Comparison of ENCODE assay signal across 13 cellular contexts in genomic region chr13:50198508-50198907, GRCh38.
DNase-seq lines count a peak whose midpoint lies in the region; ATAC-seq, FAIRE-seq and TF ChIP-seq lines count a peak whose summit lies in the region.
"Had no signal": no experiment of that assay in that cellular context is flagged by ENCODE, and none has a peak within 500 bp of the region (broad histone marks: within the 10 kb centered on the region; RNA-seq: fewer than 3 reads in every experiment).

No MANE protein-coding gene starts in this region.

- no peak overlapping the region for H3K27ac ChIP-seq in HEK293 (ENCODE audit: extremely low read depth, low read depth, low read length)
- H3K27ac ChIP-seq in Panc1 (ENCODE audit: low read length): peak overlapping the region; percentile 12; the same call in 1 of the 2 replicates
- H3K27ac ChIP-seq: prostate gland had no signal

- H3K9me3 Mint-ChIP-seq in endothelial cell (ENCODE audit: unreplicated experiment): no peaks in the 10 kb centered on the region
- H3K9me3 Mint-ChIP-seq: effector memory CD8-positive, alpha-beta T cell had no signal

- no peak overlapping the region for H3K4me3 Mint-ChIP-seq in endothelial cell (ENCODE audit: unreplicated experiment)
- H3K4me3 Mint-ChIP-seq: effector memory CD8-positive, alpha-beta T cell had no signal

- H3K27me3 ChIP-seq in BE2C: no peaks in the 10 kb centered on the region
- no peaks in the 10 kb centered on the region for H3K27me3 ChIP-seq in Panc1 (ENCODE audit: control insufficient read depth, insufficient read depth, low read length)

- BruUV-seq in Panc1 (replicated peaks; lab: Mats Ljungman, UMichigan): no TSS peak

- peaks cover 2% of the 10 kb centered on the region for H3K27me3 Mint-ChIP-seq in endothelial cell (ENCODE audit: unreplicated experiment)
- H3K27me3 Mint-ChIP-seq: effector memory CD8-positive, alpha-beta T cell had no signal

- H3K4me1 ChIP-seq in BE2C (peaks cover 21% of the 10 kb centered on the region), HEK293 (ENCODE audit: control insufficient read depth, insufficient read depth, low read length) (peaks cover 20% of the 10 kb centered on the region), Panc1 (ENCODE audit: control insufficient read depth, insufficient read depth, low read length) (peaks cover 17% of the 10 kb centered on the region)
- H3K4me1 ChIP-seq: prostate gland had no signal

- H3K4me1 Mint-ChIP-seq in endothelial cell (ENCODE audit: unreplicated experiment): peaks cover 8% of the 10 kb centered on the region

- intact Hi-C loops in Panc1 (cut with micrococcal nuclease; ENCODE audit: unreplicated experiment): no loop called here

- ATAC-seq in Panc1: no peak
- ATAC-seq: effector memory CD8-positive, alpha-beta T cell had no signal

- CTCF ChIA-PET in HEK293 (lab: Yijun Ruan, JAX): interaction anchor here (0.5 kb wide), 1 partner anchor 64 kb away, joined by 4 read pairs; no protein-coding TSS in a partner anchor
- CTCF ChIA-PET in Panc1 (lab: Charles Lee): no interaction called here

- no peak for FAIRE-seq in HTR-8/SVneo (lab: Jason Lieb, UNC)
- FAIRE-seq: GM18507 had no signal

- H3K36me3 ChIP-seq in BE2C: no peaks in the 10 kb centered on the region
- no peaks in the 10 kb centered on the region for H3K36me3 ChIP-seq in HEK293 (ENCODE audit: control insufficient read depth in 2 of 2, insufficient read depth in 1 of 2, low read length in 2 of 2)
- no peaks in the 10 kb centered on the region for H3K36me3 ChIP-seq in Panc1 (ENCODE audit: control insufficient read depth, insufficient read depth, low read length)
- H3K36me3 ChIP-seq: prostate gland had no signal

- TF ChIP-seq CTCF in BE2C (IDR thresholded peaks at IDR 0.05; ENCODE audit: low read depth, low read length): no peak
- no peak for TF ChIP-seq CTCF in HEK293 (tag by site-specific recombination; IDR thresholded peaks at IDR 0.05)
- TF ChIP-seq CTCF in Panc1 (IDR thresholded peaks at IDR 0.05): no peak
- no peak for TF ChIP-seq CTCF in fibroblast of mammary gland (conservative IDR thresholded peaks at IDR 0.05; ENCODE audit: control insufficient read depth, insufficient read depth, low read depth, low read length)
- TF ChIP-seq CTCF in endothelial cell (IDR thresholded peaks at IDR 0.05; ENCODE audit: unreplicated experiment): no peak

- H3K9me3 ChIP-seq in BE2C (no peaks in the 10 kb centered on the region), HEK293 (ENCODE audit: control insufficient read depth, insufficient read depth, low read depth, low read length) (no peaks in the 10 kb centered on the region), Panc1 (ENCODE audit: control insufficient read depth, insufficient read depth, low read depth, low read length) (no peaks in the 10 kb centered on the region)
- H3K9me3 ChIP-seq: prostate gland had no signal

- DNase-seq in BE2C (peak; percentile 60), Panc1 (ENCODE audit: low read depth, low spot score) (no peak), fibroblast of mammary gland (ENCODE audit: low read depth) (peak; percentile 95), HTR-8/SVneo (ENCODE audit: insufficient read length, low spot score) (no peak), kidney glomerular epithelial cell (lab: John Stamatoyannopoulos, UW) (no peak), endothelial cell (ENCODE audit: low spot score) (no peak), epidermal melanocyte (ENCODE audit: insufficient read length, low spot score) (no peak)
- DNase-seq: anterior cingulate cortex; effector memory CD8-positive, alpha-beta T cell; stimulated activated naive CD4-positive, alpha-beta T cell treated with Interleukin-2 at 50 U/mL for 16 hours had no signal

- no peak overlapping the region for H3K27ac Mint-ChIP-seq in endothelial cell (ENCODE audit: unreplicated experiment)
- H3K27ac Mint-ChIP-seq: effector memory CD8-positive, alpha-beta T cell had no signal

- H3K4me3 ChIP-seq in BE2C (ENCODE audit: low read depth, low read length): no peak overlapping the region
- H3K4me3 ChIP-seq in HEK293 (ENCODE audit: low read depth, low read length): no peak overlapping the region
- H3K4me3 ChIP-seq in Panc1 (ENCODE audit: low read depth in 2 of 2, low read length in 2 of 2): no peak overlapping the region
- H3K4me3 ChIP-seq in fibroblast of mammary gland (ENCODE audit: control insufficient read depth, low read depth, low read length): no peak overlapping the region
- H3K4me3 ChIP-seq: prostate gland had no signal

- H3K36me3 Mint-ChIP-seq in endothelial cell (ENCODE audit: low read depth, unreplicated experiment): no peaks in the 10 kb centered on the region

- in situ Hi-C loops in Panc1 (cut with HindIII; ENCODE audit: low pct_unique_long_range_greater_than_20kb, low sequenced_read_pairs): no loop called here

- POLR2A ChIA-PET in HEK293 (lab: Yijun Ruan, JAX): no interaction called here
- POLR2A ChIA-PET in Panc1 (lab: Charles Lee): no interaction called here

TF ChIP-seq in HEK293, 187 proteins besides CTCF, POLR2A, EP300 and RAD21:
- TF ChIP-seq SP7 (tag by site-specific recombination; IDR thresholded peaks at IDR 0.05) (peak; percentile 31; the same call in 1 of the 2 replicates), OSR2 (tag by site-specific recombination; IDR thresholded peaks at IDR 0.05) (0 out of 2 replicates have a peak, but pooled peaks have one; percentile 21), ZNF140 (tag by site-specific recombination; IDR thresholded peaks at IDR 0.05) (no peak), ZFP69B (tag by site-specific recombination; IDR thresholded peaks at IDR 0.05) (peak; percentile 93), TRIM28 (IDR thresholded peaks at IDR 0.05; ENCODE audit: borderline replicate concordance, low read length) (no peak), ZNF692 (tag by site-specific recombination; IDR thresholded peaks at IDR 0.05) (peak; percentile 91), ZNF843 (tag by site-specific recombination; IDR thresholded peaks at IDR 0.05) (no peak), ZNF501 (tag by site-specific recombination; IDR thresholded peaks at IDR 0.05) (no peak), INSM2 (tag by site-specific recombination; IDR thresholded peaks at IDR 0.05) (no peak), PRDM10 (tag by site-specific recombination; IDR thresholded peaks at IDR 0.05) (no peak)
TF ChIP-seq in HEK293: peak in this region for 4.

Comparison
In these comparisons a context has a peak if more than half of its experiments do, and no peak if none do; other contexts are left out.
1. DNase-seq: peak in BE2C (single experiment) and fibroblast of mammary gland (single experiment); none in Panc1 (single experiment), HTR-8/SVneo (single experiment), kidney glomerular epithelial cell (single experiment), endothelial cell (single experiment) and epidermal melanocyte (single experiment).